In the genomic region with DNA sequence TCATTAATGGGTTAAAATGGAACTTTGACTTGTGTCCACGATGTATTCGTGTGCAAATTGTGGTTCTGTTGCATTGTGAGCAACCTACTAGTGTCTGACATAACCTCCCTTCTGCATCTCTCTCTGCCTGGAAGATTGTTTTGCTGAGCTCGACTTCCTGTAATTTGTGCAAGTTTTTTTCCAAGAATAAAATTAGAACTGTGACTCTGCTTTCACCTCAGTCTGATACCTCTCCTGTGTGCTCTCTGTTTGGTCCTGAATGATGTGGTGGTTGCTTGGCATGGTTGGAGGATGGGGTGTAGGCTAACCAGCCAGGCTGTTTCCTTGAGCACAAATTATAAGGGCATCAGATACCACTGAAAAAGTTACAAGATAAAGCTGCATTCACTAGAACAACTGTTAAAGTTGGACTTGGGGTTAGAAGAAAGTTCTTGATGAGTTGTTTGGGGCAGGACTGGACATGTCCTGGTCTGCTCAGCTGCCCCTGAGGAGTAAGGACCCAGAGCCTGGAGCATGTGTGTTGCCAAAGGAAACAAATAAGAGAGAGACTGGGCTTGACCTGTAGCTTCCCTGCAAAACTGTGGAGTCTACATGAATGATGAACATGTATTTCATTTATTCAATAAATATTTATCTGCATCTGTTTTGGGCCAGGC, we compare ENCODE assay signal across 8 cellular contexts. TPM values are rescaled to one million over a fixed set of nuclear protein-coding genes. Genes with fewer than 3 reads are reported as not detected.
A peak's percentile ranks its signal among the peaks of the same experiment; 100 is the strongest.
DNase-seq lines count a peak whose midpoint lies in the region; ATAC-seq, FAIRE-seq and TF ChIP-seq lines count a peak whose summit lies in the region.

No MANE protein-coding gene starts in this region.

- no peak for FAIRE-seq in D721Med (lab: Jason Lieb, UNC)

- ATAC-seq in HCT116 (no peak), psoas muscle (peak; percentile 52 to 74 (median 70))

- H4K20me1 ChIP-seq in HCT116 (ENCODE audit: insufficient read depth), result no peaks in the 10 kb centered on the region
- 0 out of 2 replicates have a peak, but pooled peaks cover 12% of the 10 kb centered on the region for H4K20me1 ChIP-seq in PC-9 (ENCODE audit: insufficient read depth)

- H3K9me3 ChIP-seq in HCT116 (ENCODE audit: control insufficient read depth in 1 of 2, insufficient read depth in 1 of 2, low read depth in 1 of 2, low read length in 2 of 2) (no peaks in the 10 kb centered on the region), PC-9 (ENCODE audit: insufficient read depth, low read depth) (no peaks in the 10 kb centered on the region), psoas muscle (no peaks in the 10 kb centered on the region), adrenal gland (replicated peaks in 1 of 3) (no peaks in the 10 kb centered on the region)
- H3K9me3 ChIP-seq in effector memory CD4-positive, alpha-beta T cell (ENCODE audit: control insufficient read depth, low read length), result no peaks in the 10 kb centered on the region

- BruUV-seq in HCT116 (replicated peaks; lab: Mats Ljungman, UMichigan) (no TSS peak), PC-9 (replicated peaks; lab: Mats Ljungman, UMichigan) (no TSS peak)

- H3F3A ChIP-seq in PC-9 (ENCODE audit: insufficient read depth, low read depth), result peaks cover 21% of the 10 kb centered on the region

- H3K27ac ChIP-seq in HCT116 (ENCODE audit: low read depth, low read length) (no peak overlapping the region), PC-9 (no peak overlapping the region), psoas muscle (peak overlapping the region; percentile 91), adrenal gland (peak overlapping the region in 1 of 5 donors; percentile 95)
- peak overlapping the region; percentile 75 for H3K27ac ChIP-seq in effector memory CD4-positive, alpha-beta T cell (ENCODE audit: insufficient read depth, low read length, poor library complexity, severe bottlenecking)

- intact Hi-C loops in HCT116 (cut with micrococcal nuclease) (loop anchor here (5.0 kb wide), 1 partner anchor 207 kb away; the partner anchor contains the start of gene LANCL2), PC-9 (cut with micrococcal nuclease; ENCODE audit: unreplicated experiment) (loop anchor here (10.0 kb wide), 1 partner anchor 139 kb away; no protein-coding TSS in a partner anchor), psoas muscle (cut with DNase I) (no loop called here), adrenal gland (cut with DNase I) (no loop called here)

- H2AFZ ChIP-seq in HCT116 (ENCODE audit: low read depth, low read length, poor library complexity, severe bottlenecking), result no peak overlapping the region
- no peak overlapping the region for H2AFZ ChIP-seq in PC-9

- H3K4me3 ChIP-seq in HCT116 (replicated peaks in 1 of 2; ENCODE audit: low read depth in 1 of 2, low read length in 2 of 2), result no peak overlapping the region
- no peak overlapping the region for H3K4me3 ChIP-seq in PC-9
- H3K4me3 ChIP-seq in effector memory CD4-positive, alpha-beta T cell (ENCODE audit: insufficient read depth, low read depth, low read length, poor library complexity, severe bottlenecking), result no peak overlapping the region
- peak overlapping the region; percentile 94 for H3K4me3 ChIP-seq in psoas muscle
- H3K4me3 ChIP-seq in adrenal gland, result no peak overlapping the region

- TF ChIP-seq CTCF in HCT116 (IDR thresholded peaks at IDR 0.05 in 2 of 3, conservative IDR thresholded peaks at IDR 0.05 in 1 of 3; ENCODE audit: borderline replicate concordance in 1 of 3, insufficient read depth in 1 of 3, low read depth in 2 of 3, low read length in 2 of 3) (no peak), PC-9 (conservative IDR thresholded peaks at IDR 0.05) (no peak), psoas muscle (IDR thresholded peaks at IDR 0.05) (no peak), adrenal gland (IDR thresholded peaks at IDR 0.05) (no peak), D721Med (IDR thresholded peaks at IDR 0.05; ENCODE audit: insufficient read depth, missing control alignments) (no peak)

- DNase-seq in HCT116 (ENCODE audit: low read depth, low spot score) (no peak), PC-9 (no peak), psoas muscle (no peak), C1 segment of cervical spinal cord (lab: John Stamatoyannopoulos, UW) (no peak), adrenal gland (no peak), D721Med (ENCODE audit: insufficient read length, low spot score) (no peak), pons (ENCODE audit: low spot score) (no peak)
- peak in 1 of 3 donors; percentile 29 for DNase-seq in effector memory CD4-positive, alpha-beta T cell

- CTCF ChIA-PET in HCT116 (lab: Charles Lee), result interaction anchor here (1.2 to 2.7 kb wide), 2 partner anchors 20 to 24 kb away, joined by 3 to 9 read pairs; no protein-coding TSS in a partner anchor
- CTCF ChIA-PET in PC-9 (lab: Charles Lee), result interaction anchor here (0.6 to 1.1 kb wide), 2 partner anchors 20 to 616 kb away, joined by 3 to 4 read pairs; no protein-coding TSS in a partner anchor

- POLR2A ChIA-PET in HCT116 (lab: Charles Lee) (no interaction called here), PC-9 (lab: Charles Lee; ENCODE audit: unreplicated experiment) (interaction anchor here (0.6 to 1.1 kb wide), 2 partner anchors 18 to 437 kb away, joined by 3 to 7 read pairs; no protein-coding TSS in a partner anchor)

- H3K9me2 ChIP-seq in HCT116 (ENCODE audit: insufficient read depth) (no peaks in the 10 kb centered on the region), PC-9 (ENCODE audit: insufficient read depth) (no peaks in the 10 kb centered on the region)

- no peak overlapping the region for H3K9ac ChIP-seq in HCT116 (ENCODE audit: low read length)

- TF ChIP-seq RAD21 in HCT116 (IDR thresholded peaks at IDR 0.05; ENCODE audit: low read depth), result no peak

- peaks cover 21 to 41% of the 10 kb centered on the region in 2 experiments for H3K4me1 ChIP-seq in HCT116 (ENCODE audit: control insufficient read depth in 1 of 2, insufficient read depth in 2 of 2, low read length in 2 of 2)
- peaks cover 39% of the 10 kb centered on the region for H3K4me1 ChIP-seq in PC-9 (replicated peaks; ENCODE audit: insufficient read depth)
- H3K4me1 ChIP-seq in effector memory CD4-positive, alpha-beta T cell (ENCODE audit: control insufficient read depth, insufficient read depth, low read length, poor library complexity, severe bottlenecking), result peaks cover 35% of the 10 kb centered on the region
- peaks cover 38% of the 10 kb centered on the region for H3K4me1 ChIP-seq in psoas muscle
- peaks cover 6 to 37% of the 10 kb centered on the region in 2 donors for H3K4me1 ChIP-seq in adrenal gland (replicated peaks in 1 of 2)

- RAD21 ChIA-PET in HCT116 (lab: Charles Lee; ENCODE audit: low non-redundant PET in 1 of 2, low total read pairs in 2 of 2, uncharacterized antibody in 2 of 2, unreplicated experiment in 2 of 2), result no interaction called here

- H3K79me2 ChIP-seq in HCT116 (ENCODE audit: insufficient read depth, low read length) (peaks cover 22% of the 10 kb centered on the region), PC-9 (ENCODE audit: low read depth) (peaks cover 33% of the 10 kb centered on the region)

- H3K4me2 ChIP-seq in HCT116 (ENCODE audit: low read length) (peak overlapping the region; percentile 94; the same call in 1 of the 2 replicates), PC-9 (peak overlapping the region; percentile 81)

- TF ChIP-seq POLR2A in HCT116 (IDR thresholded peaks at IDR 0.05; ENCODE audit: borderline replicate concordance, extremely low read depth, insufficient read depth, insufficient read length) (no peak), adrenal gland (IDR thresholded peaks at IDR 0.05) (no peak)

- 0 to 23% (median 4%) methylated on average over 3 of the region's 3 CpGs for WGBS in psoas muscle, 3 donors
- WGBS in adrenal gland, 4 donors, result 25 to 37% (median 32%) methylated on average over 3 of the region's 3 CpGs

- H3K36me3 ChIP-seq in HCT116 (ENCODE audit: control insufficient read depth in 1 of 2, insufficient read depth in 2 of 2, low read length in 2 of 2), result no peaks in the 10 kb centered on the region
- peaks cover 4% of the 10 kb centered on the region; the same call in 1 of the 2 replicates for H3K36me3 ChIP-seq in PC-9 (ENCODE audit: low read depth)
- H3K36me3 ChIP-seq in effector memory CD4-positive, alpha-beta T cell (ENCODE audit: control insufficient read depth, insufficient read depth, low read length), result no peaks in the 10 kb centered on the region
- H3K36me3 ChIP-seq in psoas muscle (ENCODE audit: insufficient read depth in 1 of 2, low read depth in 1 of 2), result no peaks in the 10 kb centered on the region
- H3K36me3 ChIP-seq in adrenal gland (replicated peaks in 1 of 2), result no peaks in the 10 kb centered on the region

- no peaks in the 10 kb centered on the region for H3K27me3 ChIP-seq in HCT116 (ENCODE audit: insufficient read depth, low read length)
- H3K27me3 ChIP-seq in PC-9 (ENCODE audit: insufficient read depth, low read depth), result no peaks in the 10 kb centered on the region
- no peaks in the 10 kb centered on the region for H3K27me3 ChIP-seq in effector memory CD4-positive, alpha-beta T cell (replicated peaks; ENCODE audit: control insufficient read depth, insufficient read depth, low read length, poor library complexity, severe bottlenecking)
- H3K27me3 ChIP-seq in psoas muscle (ENCODE audit: insufficient read depth in 3 of 3, low read length in 2 of 3), result no peaks in the 10 kb centered on the region
- no peaks in the 10 kb centered on the region for H3K27me3 ChIP-seq in adrenal gland

TF ChIP-seq in HCT116, 20 proteins besides CTCF, POLR2A, EP300 and RAD21 (continues in another document):
- TF ChIP-seq TCF7L2 (IDR thresholded peaks at IDR 0.05; ENCODE audit: borderline replicate concordance, extremely low read depth, insufficient read depth, insufficient read length), result no peak
- no peak for TF ChIP-seq CEBPB (IDR thresholded peaks at IDR 0.05; ENCODE audit: low read depth)
- no peak for TF ChIP-seq EZH2 (IDR thresholded peaks at IDR 0.05)
- TF ChIP-seq FOSL1 (IDR thresholded peaks at IDR 0.05; ENCODE audit: low read depth), result no peak
- TF ChIP-seq YY1 (IDR thresholded peaks at IDR 0.05; ENCODE audit: extremely low read depth, insufficient replicate concordance, low read depth, low read length), result no peak

RNA-seq across cellular contexts. Expression of gene VOPP1, which starts 1.9 kb away (rescaled TPM):
- total RNA-seq in HCT116 (2021; ENCODE audit: unreplicated experiment) (30.3 TPM), PC-9 (2021) (200 and 207 TPM in 2 replicates), psoas muscle (10 to 100 TPM; 21.6 to 31.9 (median 30.5) TPM), adrenal gland (10 to 100 TPM; 30.3 to 60.7 (median 38.2) TPM)
- polyA plus RNA-seq in HCT116 (2012), result 16.6 and 21.3 TPM in 2 replicates
- polyA plus RNA-seq in psoas muscle (10 to 100 TPM; 16.3 to 45.7 (median 19.5) TPM), adrenal gland (10 to 100 TPM; 13.6 to 16.7 (median 14.2) TPM)

Comparison
In these comparisons a context has a peak if more than half of its experiments do, and no peak if none do; other contexts are left out.
1. H3K27ac ChIP-seq: peak in effector memory CD4-positive, alpha-beta T cell (single experiment) and psoas muscle (single experiment); none in HCT116 (single experiment) and PC-9 (single experiment).
2. intact Hi-C loops: an anchor here in HCT116 (5.0 kb wide) and PC-9 (10.0 kb wide); none called in psoas muscle and adrenal gland.